Comparison of ENCODE assay signal across 26 cellular contexts in the genomic region with DNA sequence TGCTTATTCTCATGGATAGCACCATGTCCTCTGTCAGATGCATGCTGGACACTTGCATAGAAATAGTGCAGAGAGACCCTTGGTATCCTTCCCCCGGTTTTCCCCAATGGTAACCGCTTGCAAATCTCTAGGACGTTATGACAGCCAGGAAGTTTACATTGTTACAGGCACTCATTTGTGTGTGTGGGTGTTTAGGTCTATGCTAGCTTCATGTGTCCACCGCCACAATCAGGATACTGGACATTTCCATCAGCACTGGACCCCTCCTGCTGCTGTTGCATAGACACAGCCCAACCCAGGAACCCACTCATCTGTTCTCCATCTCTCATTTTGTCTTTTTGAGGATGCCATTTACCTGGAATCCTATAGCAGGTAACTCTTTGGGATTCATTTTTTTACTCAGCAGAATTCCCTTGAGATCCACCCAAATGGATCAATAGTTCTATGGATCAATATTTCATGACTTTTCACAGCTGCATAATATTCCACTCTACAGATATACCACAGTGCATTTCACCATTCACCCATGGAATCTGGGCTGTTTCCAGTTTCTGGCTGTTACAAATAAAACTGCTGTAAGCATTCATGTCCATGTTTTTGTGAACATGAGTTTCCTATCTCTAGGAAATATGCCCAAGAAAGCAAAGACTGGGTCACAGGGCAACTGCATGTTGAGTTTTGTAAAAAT. TPM values are rescaled to one million over a fixed set of nuclear protein-coding genes. Genes with fewer than 3 reads are reported as not detected.
DNase-seq lines count a peak whose midpoint lies in the region; ATAC-seq, FAIRE-seq and TF ChIP-seq lines count a peak whose summit lies in the region.
"Had no signal": no experiment of that assay in that cellular context is flagged by ENCODE, and none has a peak within 500 bp of the region (broad histone marks: within the 10 kb centered on the region; RNA-seq: fewer than 3 reads in every experiment).

No MANE protein-coding gene starts in this region.

- no peak overlapping the region for H4K91ac ChIP-seq in trophoblast cell (ENCODE audit: low read depth, low read length)

- no peak overlapping the region for H4K8ac ChIP-seq in trophoblast cell (ENCODE audit: low read depth, low read length)

- 13% methylated on average over 4 of the region's 4 CpGs for WGBS in A549 (ENCODE audit: missing lambda C conversion rate)
- WGBS in endodermal cell (ENCODE audit: insufficient coverage in 1 of 2, insufficient read length in 1 of 2), 2 experiments: 57 to 63% methylated on average over 4 of the region's 4 CpGs
- no CpG with 5 or more reads among the region's 4 CpGs for WGBS in trophoblast cell (ENCODE audit: extremely low coverage, insufficient coverage, insufficient read length)

- no peaks in the 10 kb centered on the region for H3K9me2 ChIP-seq in Loucy (replicated peaks; ENCODE audit: low read depth, low read length)

- H3K4me3 Mint-ChIP-seq in endodermal cell: no peak overlapping the region
- no peak overlapping the region for H3K4me3 Mint-ChIP-seq in activated CD4-positive, alpha-beta memory T cell treated with anti-CD3 and anti-CD28 coated beads for 36 hours
- H3K4me3 Mint-ChIP-seq: activated T-cell treated with anti-CD3 and anti-CD28 coated beads, Interleukin-2, amount 50 U/mL, for 72 hours; dendritic cell treated with granulocyte-macrophage colony-stimulating factor and Interleukin-4, amounts not matched to agents 40 ng/mL and 50 ng/mL, for 4 days had no signal

- H4K12ac ChIP-seq in trophoblast cell (ENCODE audit: low read depth, low read length): no peak overlapping the region

- H2BK120ac ChIP-seq in trophoblast cell (ENCODE audit: insufficient read depth, low read length, poor library complexity): no peak overlapping the region

- no peaks in the 10 kb centered on the region for H3K79me1 ChIP-seq in trophoblast cell (ENCODE audit: low read length)

- H3K36me3 Mint-ChIP-seq in endodermal cell (ENCODE audit: low read depth): no peaks in the 10 kb centered on the region
- H3K36me3 Mint-ChIP-seq in activated CD4-positive, alpha-beta memory T cell treated with anti-CD3 and anti-CD28 coated beads for 36 hours: no peaks in the 10 kb centered on the region

- DNase-seq in A549 (ENCODE audit: low read depth in 1 of 2, low spot score in 1 of 2): no peak
- DNase-seq in endodermal cell: no peak
- DNase-seq in trophoblast cell: no peak
- no peak for DNase-seq in activated CD4-positive, alpha-beta memory T cell treated with anti-CD3 and anti-CD28 coated beads for 36 hours
- DNase-seq: DMS79 treated with DMSO at 0.1 percent for 48 hours, foreskin keratinocyte, GF-D8, left ventricle myocardium inferior, NCI-H1436 treated with DMSO at 0.1 percent for 48 hours, NCI-H2081 treated with DMSO at 0.1 percent for 48 hours, NCI-H2227 treated with DMSO at 0.1 percent for 48 hours, SIG-M5 had no signal

- POLR2A ChIA-PET in A549 (lab: Yijun Ruan, JAX): no interaction called here
- POLR2A ChIA-PET in activated CD4-positive, alpha-beta memory T cell treated with anti-CD3 and anti-CD28 coated beads for 36 hours (lab: Charles Lee): interaction anchor here (0.7 kb wide), 1 partner anchor 166 kb away, joined by 3 read pairs; no protein-coding TSS in a partner anchor

- no peak overlapping the region for H3K14ac ChIP-seq in trophoblast cell (ENCODE audit: low read length)

- no peak overlapping the region for H2BK5ac ChIP-seq in trophoblast cell (ENCODE audit: low read depth, low read length, poor library complexity)

- CTCF ChIA-PET in A549 (lab: Yijun Ruan, JAX): interaction anchor here (0.6 to 10.5 kb wide), 7 partner anchors 15 to 1406 kb away, joined by 3 to 166 read pairs (median 3); partner anchors contain the start of gene STUM
- CTCF ChIA-PET in activated CD4-positive, alpha-beta memory T cell treated with anti-CD3 and anti-CD28 coated beads for 36 hours (lab: Charles Lee): interaction anchor here (0.6 to 8.2 kb wide), 14 partner anchors 44 to 505 kb away, joined by 3 to 106 read pairs (median 5); no protein-coding TSS in a partner anchor

- H2AK5ac ChIP-seq in trophoblast cell (ENCODE audit: low read length): no peak overlapping the region

- H3K4me1 Mint-ChIP-seq in endodermal cell: no peaks in the 10 kb centered on the region
- H3K4me1 Mint-ChIP-seq in activated CD4-positive, alpha-beta memory T cell treated with anti-CD3 and anti-CD28 coated beads for 36 hours (ENCODE audit: low read depth): peaks cover 5% of the 10 kb centered on the region

- H3K36me3 ChIP-seq in Loucy (ENCODE audit: insufficient read depth, low read length): no peaks in the 10 kb centered on the region
- no peaks in the 10 kb centered on the region for H3K36me3 ChIP-seq in endodermal cell (ENCODE audit: control insufficient read depth, insufficient read depth, low read length)
- no peaks in the 10 kb centered on the region for H3K36me3 ChIP-seq in trophoblast cell (ENCODE audit: control insufficient read depth in 1 of 2, insufficient read depth in 2 of 2, low read length in 2 of 2)
- H3K36me3 ChIP-seq: left ventricle myocardium inferior, tibial artery, WERI-Rb-1 had no signal

- peaks cover 67% of the 10 kb centered on the region for H3K27me3 Mint-ChIP-seq in endodermal cell (ENCODE audit: insufficient read depth)
- peaks cover 22% of the 10 kb centered on the region for H3K27me3 Mint-ChIP-seq in activated CD4-positive, alpha-beta memory T cell treated with anti-CD3 and anti-CD28 coated beads for 36 hours

- H3K27ac ChIP-seq in A549: no peak overlapping the region
- H3K27ac ChIP-seq in C4-2B: no peak overlapping the region
- H3K27ac ChIP-seq in endodermal cell (ENCODE audit: low read depth, low read length): no peak overlapping the region
- no peak overlapping the region for H3K27ac ChIP-seq in trophoblast cell (ENCODE audit: low read depth, low read length)
- H3K27ac ChIP-seq: foreskin keratinocyte, KMS-11, left ventricle myocardium inferior, psoas muscle, tibial artery, WERI-Rb-1 had no signal

- H3K9me3 ChIP-seq in A549 (peaks cover 23% of the 10 kb centered on the region), Loucy (ENCODE audit: insufficient read depth, low read depth, low read length) (no peaks in the 10 kb centered on the region), endodermal cell (ENCODE audit: control insufficient read depth, low read length) (peaks cover 15% of the 10 kb centered on the region), trophoblast cell (ENCODE audit: insufficient read depth, low read depth, low read length) (peaks cover 1% of the 10 kb centered on the region)
- H3K9me3 ChIP-seq: psoas muscle had no signal

- H3K23ac ChIP-seq in trophoblast cell (ENCODE audit: low read length): no peak overlapping the region

- ATAC-seq in A549 (no peak), HG03469 (IDR thresholded peaks at IDR 0.05; ENCODE audit: unreplicated experiment) (no peak), HG02852 (IDR thresholded peaks at IDR 0.05; ENCODE audit: unreplicated experiment) (no peak)

- H3K4me2 ChIP-seq in A549 (no peak overlapping the region; the same call in 2 of the 3 replicates), Loucy (ENCODE audit: low read depth, low read length, poor library complexity, severe bottlenecking) (no peak overlapping the region), trophoblast cell (ENCODE audit: low read length) (no peak overlapping the region)
- H3K4me2 ChIP-seq: KMS-11 had no signal

- no peak for TF ChIP-seq CTCF in A549 (IDR thresholded peaks at IDR 0.05)
- peak; percentile 75 for TF ChIP-seq CTCF in C4-2B (conservative IDR thresholded peaks at IDR 0.05)
- TF ChIP-seq CTCF in Loucy (conservative IDR thresholded peaks at IDR 0.05; ENCODE audit: low read length): peak; percentile 3; the same call in 1 of the 2 replicates
- TF ChIP-seq CTCF in endodermal cell (conservative IDR thresholded peaks at IDR 0.05): peak; percentile 9

- no peak overlapping the region for H3K27ac Mint-ChIP-seq in endodermal cell
- no peak overlapping the region for H3K27ac Mint-ChIP-seq in activated CD4-positive, alpha-beta memory T cell treated with anti-CD3 and anti-CD28 coated beads for 36 hours
- H3K27ac Mint-ChIP-seq: activated T-cell treated with anti-CD3 and anti-CD28 coated beads, Interleukin-2, amount 50 U/mL, for 72 hours; dendritic cell treated with granulocyte-macrophage colony-stimulating factor and Interleukin-4, amounts not matched to agents 40 ng/mL and 50 ng/mL, for 4 days had no signal

- H4K20me1 ChIP-seq in Loucy (ENCODE audit: insufficient read depth, low read length, poor library complexity, severe bottlenecking): no peaks in the 10 kb centered on the region

- H3K18ac ChIP-seq in trophoblast cell (ENCODE audit: low read length): no peak overlapping the region

- no peak overlapping the region for H3K4ac ChIP-seq in trophoblast cell (ENCODE audit: low read depth, low read length)

- TF ChIP-seq EP300 in A549 (IDR thresholded peaks at IDR 0.05): no peak

- H3K27me3 ChIP-seq in Loucy (ENCODE audit: insufficient read depth, low read length, poor library complexity, severe bottlenecking) (no peaks in the 10 kb centered on the region), endodermal cell (ENCODE audit: control insufficient read depth, insufficient read depth, low read length, poor library complexity, severe bottlenecking) (peaks cover 19% of the 10 kb centered on the region), trophoblast cell (ENCODE audit: insufficient read depth, low read length) (no peaks in the 10 kb centered on the region)

- TF ChIP-seq RAD21 in A549 (conservative IDR thresholded peaks at IDR 0.05 in 1 of 2, IDR thresholded peaks at IDR 0.05 in 1 of 2): no peak

- TF ChIP-seq POLR2A in A549 (IDR thresholded peaks at IDR 0.05; ENCODE audit: low read length): no peak

- no peaks in the 10 kb centered on the region for H3K79me2 ChIP-seq in Loucy (ENCODE audit: insufficient read depth, low read length)
- no peaks in the 10 kb centered on the region for H3K79me2 ChIP-seq in trophoblast cell (ENCODE audit: control insufficient read depth, insufficient read depth, low read length, poor library complexity)

- no peaks in the 10 kb centered on the region for H3K4me1 ChIP-seq in A549
- peaks cover 7% of the 10 kb centered on the region for H3K4me1 ChIP-seq in Loucy (ENCODE audit: insufficient read depth, low read length, poor library complexity, severe bottlenecking)
- no peaks in the 10 kb centered on the region for H3K4me1 ChIP-seq in endodermal cell (ENCODE audit: control insufficient read depth, insufficient read depth, low read length)
- H3K4me1 ChIP-seq in trophoblast cell (ENCODE audit: control insufficient read depth in 1 of 2, insufficient read depth in 2 of 2, low read length in 2 of 2): peaks cover 3 to 5% of the 10 kb centered on the region in 2 experiments
- H3K4me1 ChIP-seq: foreskin keratinocyte, left ventricle myocardium inferior, psoas muscle, tibial artery had no signal

- intact Hi-C loops in activated CD4-positive, alpha-beta memory T cell treated with anti-CD3 and anti-CD28 coated beads for 36 hours (cut with micrococcal nuclease): loop anchor here (2.0 kb wide), 1 partner anchor 474 kb away; no protein-coding TSS in a partner anchor

- H3K4me3 ChIP-seq in A549: no peak overlapping the region
- H3K4me3 ChIP-seq in Loucy (ENCODE audit: low read length, poor library complexity, severe bottlenecking): no peak overlapping the region
- no peak overlapping the region for H3K4me3 ChIP-seq in endodermal cell (ENCODE audit: low read length)
- H3K4me3 ChIP-seq in trophoblast cell (ENCODE audit: low read depth, low read length): no peak overlapping the region
- H3K4me3 ChIP-seq: left ventricle myocardium inferior, psoas muscle, tibial artery had no signal

- H2AFZ ChIP-seq in Loucy (ENCODE audit: low read length): no peak overlapping the region
- H2AFZ ChIP-seq in trophoblast cell (ENCODE audit: insufficient read depth, low read length, poor library complexity): no peak overlapping the region

- no peak for FAIRE-seq in A549 (lab: Jason Lieb, UNC)
- FAIRE-seq: keratinocyte had no signal

- H3K9me3 Mint-ChIP-seq in endodermal cell: peaks cover 3% of the 10 kb centered on the region
- H3K9me3 Mint-ChIP-seq in activated CD4-positive, alpha-beta memory T cell treated with anti-CD3 and anti-CD28 coated beads for 36 hours: no peaks in the 10 kb centered on the region
- H3K9me3 Mint-ChIP-seq: activated T-cell treated with anti-CD3 and anti-CD28 coated beads, Interleukin-2, amount 50 U/mL, for 72 hours; dendritic cell treated with granulocyte-macrophage colony-stimulating factor and Interleukin-4, amounts not matched to agents 40 ng/mL and 50 ng/mL, for 4 days had no signal

- no peaks in the 10 kb centered on the region for H3F3A ChIP-seq in Loucy (ENCODE audit: low read depth)

- H2BK12ac ChIP-seq in trophoblast cell (ENCODE audit: low read length): no peak overlapping the region

- H3K9ac ChIP-seq in Loucy (ENCODE audit: low read depth, low read length, poor library complexity, severe bottlenecking) (no peak overlapping the region), endodermal cell (ENCODE audit: extremely low read depth, low read length, poor library complexity, severe bottlenecking) (no peak overlapping the region), trophoblast cell (ENCODE audit: low read length) (no peak overlapping the region)
- H3K9ac ChIP-seq: KMS-11 had no signal

RNA-seq across cellular contexts. Expression of gene WNT9A, which starts 6.6 kb away (rescaled TPM):
- polyA plus RNA-seq in A549 (2011; rRNA removed) (0.75 and 0.86 TPM in 2 replicates), A549 (2017; fragmentation: RNase III; extraction: RNeasy Plus Mini Kit Qiagen cat#74134 plus additional on column Dnase treatment) (1.2 TPM in 3 replicates)
- polyA plus RNA-seq in A549 (2012; cell fraction: cytosol; rRNA removed): 0.96 and 1.3 TPM in 2 replicates
- polyA plus RNA-seq in A549 (2012; cell fraction: nucleus; rRNA removed): 3.0 and 3.5 TPM in 2 replicates
- 0.73 and 1.0 TPM in 2 replicates for polyA minus RNA-seq in A549 (2011; rRNA and poly(A)+ RNA removed)
- total RNA-seq in endodermal cell: 1 to 10 TPM; 1.2 to 1.7 TPM
- polyA plus RNA-seq in endodermal cell (2013, experiment 1 of 2): 4.7 TPM
- 5.5 TPM for polyA plus RNA-seq in endodermal cell (2013, experiment 2 of 2)
- 5.1 and 5.7 TPM in 2 replicates for polyA plus RNA-seq in trophoblast cell (2013)
- under 1 TPM; 0.07 to 0.12 TPM for total RNA-seq in activated CD4-positive, alpha-beta memory T cell treated with anti-CD3 and anti-CD28 coated beads for 36 hours

RNA-seq across cellular contexts. Expression of gene WNT3A, which starts 52.5 kb away (rescaled TPM):
- polyA plus RNA-seq in A549 (2011; rRNA removed) (not detected in 2 replicates), A549 (2017; fragmentation: RNase III; extraction: RNeasy Plus Mini Kit Qiagen cat#74134 plus additional on column Dnase treatment) (not detected in 3 replicates)
- 0.01 TPM in 1 of 2 replicates, not detected in the other for polyA plus RNA-seq in A549 (2012; cell fraction: cytosol; rRNA removed)
- 0.02 TPM in 1 of 2 replicates, not detected in the other for polyA plus RNA-seq in A549 (2012; cell fraction: nucleus; rRNA removed)
- polyA minus RNA-seq in A549 (2011; rRNA and poly(A)+ RNA removed): not detected in 2 replicates
- under 1 TPM; 0.11 to 0.46 TPM for total RNA-seq in endodermal cell
- 40.2 TPM for polyA plus RNA-seq in endodermal cell (2013, experiment 1 of 2)
- polyA plus RNA-seq in endodermal cell (2013, experiment 2 of 2): 36.6 TPM
- polyA plus RNA-seq in trophoblast cell (2013): 1.6 TPM in 2 replicates
- total RNA-seq in activated CD4-positive, alpha-beta memory T cell treated with anti-CD3 and anti-CD28 coated beads for 36 hours: not detected
- total RNA-seq: activated T-cell treated with anti-CD3 and anti-CD28 coated beads, Interleukin-2, amount 50 U/mL, for 72 hours; Calu3; left ventricle myocardium inferior; mesenteric fat pad; myocyte; psoas muscle had no signal
- polyA plus RNA-seq: psoas muscle had no signal
